Comparison of ENCODE assay signal across 25 cellular contexts in the genomic region with DNA sequence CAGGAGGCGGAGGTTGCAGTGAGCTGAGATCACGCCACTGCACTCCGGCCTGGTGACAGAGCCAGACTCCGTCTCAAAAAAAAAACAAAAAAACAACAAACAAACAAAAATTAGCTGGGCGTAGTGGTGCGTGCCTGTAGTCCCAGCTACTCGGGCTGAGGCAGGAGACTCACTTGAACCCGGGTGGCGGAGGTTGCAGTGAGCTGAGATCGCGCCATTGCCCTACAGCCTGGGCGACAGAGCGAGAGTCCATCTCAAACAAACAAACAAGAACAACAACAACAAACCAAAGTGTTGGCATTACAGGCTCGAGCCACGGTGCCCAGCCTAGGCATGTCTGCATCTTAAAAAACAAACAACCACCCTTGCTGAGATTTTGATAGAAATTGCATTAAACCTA. TPM values are rescaled to one million over a fixed set of nuclear protein-coding genes. Genes with fewer than 3 reads are reported as not detected.
"Had no signal": no experiment of that assay in that cellular context is flagged by ENCODE, and none has a peak within 500 bp of the region (broad histone marks: within the 10 kb centered on the region; RNA-seq: fewer than 3 reads in every experiment).

No MANE protein-coding gene starts in this region.

- H3K27me3 Mint-ChIP-seq: activated naive CD8-positive, alpha-beta T cell; central memory CD8-positive, alpha-beta T cell had no signal

- H3K36me3 Mint-ChIP-seq: activated naive CD8-positive, alpha-beta T cell had no signal

- H3K4me1 Mint-ChIP-seq: brain had no signal

- DNase-seq: activated CD4-positive, alpha-beta T cell treated with anti-CD3 and anti-CD28 coated beads for 48 hours; activated CD4-positive, alpha-beta T cell treated with anti-CD3 and anti-CD28 coated beads, Interleukin-2, amount 50 U/mL, for 4 hours; activated CD4-positive, CD25-positive, alpha-beta regulatory T cell treated with anti-CD3 and anti-CD28 coated beads, Interleukin-2, amount 50 U/mL, for 72 hours; activated CD8-positive, alpha-beta memory T cell treated with anti-CD3 and anti-CD28 coated beads for 24 hours; activated gamma-delta T cell; activated naive CD4-positive, alpha-beta T cell treated with anti-CD3 and anti-CD28 coated beads for 36 hours; activated T-cell treated with anti-CD3 and anti-CD28 coated beads, Interleukin-2, amount 50 U/mL, for 4 hours; amygdala; KG1; NCI-H1092; NCI-H1417; NCI-H1694 treated with DMSO at 0.1 percent for 48 hours; NCI-H2081; NCI-H510A treated with DMSO at 0.1 percent for 48 hours; NCI-H69; NK-92 treated with Interleukin-12 subunit alpha and Interleukin-12 subunit beta, amount 100 ng/mL, for 24 hours; OCI-M1; Peyer's patch; SHP77; SW 1271 had no signal

- H3K9me3 Mint-ChIP-seq: activated naive CD4-positive, alpha-beta T cell treated with anti-CD3 and anti-CD28 coated beads for 36 hours; activated T-cell treated with anti-CD3 and anti-CD28 coated beads, Interleukin-2, amount 50 U/mL, for 4 hours; brain; central memory CD8-positive, alpha-beta T cell had no signal

- H3K27ac Mint-ChIP-seq: activated naive CD4-positive, alpha-beta T cell treated with anti-CD3 and anti-CD28 coated beads for 36 hours had no signal

- H3K4me3 Mint-ChIP-seq: activated naive CD4-positive, alpha-beta T cell treated with anti-CD3 and anti-CD28 coated beads for 36 hours; activated naive CD8-positive, alpha-beta T cell; activated T-cell treated with anti-CD3 and anti-CD28 coated beads, Interleukin-2, amount 50 U/mL, for 4 hours; brain; central memory CD8-positive, alpha-beta T cell had no signal

- ATAC-seq: activated T-cell treated with anti-CD3 and anti-CD28 coated beads, Interleukin-2, amount 50 U/mL, for 4 hours; SK-N-SH treated with all-trans-retinoic acid at 6 μM for 48 hours had no signal

RNA-seq across cellular contexts. Expression of gene CDHR2, which starts 24.2 kb away (rescaled TPM):
- total RNA-seq: SJSA1 had no signal
